ENCODE assay signal across 11 cellular contexts in genomic region chr15:70703483-70703882, GRCh38. TPM values are rescaled to one million over a fixed set of nuclear protein-coding genes. Genes with fewer than 3 reads are reported as not detected.
DNase-seq lines count a peak whose midpoint lies in the region; ATAC-seq and TF ChIP-seq lines count a peak whose summit lies in the region.
"Had no signal": no experiment of that assay in that cellular context is flagged by ENCODE, and none has a peak within 500 bp of the region (broad histone marks: within the 10 kb centered on the region; RNA-seq: fewer than 3 reads in every experiment).

No MANE protein-coding gene starts in this region.

- ATAC-seq in HCT116, result no peak
- peak; percentile 86 for ATAC-seq in left colon
- ATAC-seq: activated CD8-positive, alpha-beta T cell treated with anti-CD3 and anti-CD28 coated beads, Interleukin-2, amount 10 ng/mL, durations not matched to agents 7 days and 5 days; foreskin keratinocyte had no signal

- CTCF ChIA-PET in HCT116 (lab: Charles Lee), result interaction anchor here (2.7 kb wide), 1 partner anchor 19 kb away, joined by 13 read pairs; no protein-coding TSS in a partner anchor

- no peak overlapping the region for H3K27ac ChIP-seq in HCT116 (ENCODE audit: low read depth, low read length)
- peak overlapping the region; percentile 87 for H3K27ac ChIP-seq in subcutaneous abdominal adipose tissue (ENCODE audit: low read depth, low read length)
- H3K27ac ChIP-seq in MM.1S (ENCODE audit: low read length), result no peak overlapping the region
- H3K27ac ChIP-seq in prostate gland, result no peak overlapping the region
- H3K27ac ChIP-seq: foreskin keratinocyte had no signal

- no peak overlapping the region for H3K4me3 ChIP-seq in HCT116 (replicated peaks in 1 of 2; ENCODE audit: low read depth in 1 of 2, low read length in 2 of 2)
- H3K4me3 ChIP-seq in cardiac fibroblast (replicated peaks in 1 of 2; ENCODE audit: low read depth in 2 of 2, low read length in 2 of 2), result no peak overlapping the region
- peak overlapping the region in 1 of 5 donors; percentile 69 for H3K4me3 ChIP-seq in subcutaneous abdominal adipose tissue (ENCODE audit: low read depth in 1 of 5, low read length in 5 of 5)
- H3K4me3 ChIP-seq in MM.1S (ENCODE audit: low read length), result no peak overlapping the region
- H3K4me3 ChIP-seq in prostate gland, result no peak overlapping the region
- H3K4me3 ChIP-seq in lower leg skin (ENCODE audit: low read depth, poor library complexity, severe bottlenecking), result no peak overlapping the region

- H3K4me1 ChIP-seq in HCT116 (ENCODE audit: control insufficient read depth in 1 of 2, insufficient read depth in 2 of 2, low read length in 2 of 2), result peaks cover 11 to 46% of the 10 kb centered on the region in 2 experiments; a peak in 3 of 4 replicates
- H3K4me1 ChIP-seq in subcutaneous abdominal adipose tissue (ENCODE audit: control insufficient read depth in 5 of 5, insufficient read depth in 5 of 5, low read length in 5 of 5), result peaks cover 0 to 43% (median 37%) of the 10 kb centered on the region in 5 donors
- no peaks in the 10 kb centered on the region for H3K4me1 ChIP-seq in MM.1S (ENCODE audit: low read length)
- H3K4me1 ChIP-seq in prostate gland (replicated peaks), result no peaks in the 10 kb centered on the region

- H3K9ac ChIP-seq in HCT116 (ENCODE audit: low read length) (no peak overlapping the region), subcutaneous abdominal adipose tissue (ENCODE audit: low read length in 5 of 5) (no peak overlapping the region), MM.1S (ENCODE audit: low read length) (no peak overlapping the region)

- H3K36me3 ChIP-seq in HCT116 (ENCODE audit: control insufficient read depth in 1 of 2, insufficient read depth in 2 of 2, low read length in 2 of 2) (no peaks in the 10 kb centered on the region), subcutaneous abdominal adipose tissue (ENCODE audit: control insufficient read depth in 5 of 5, insufficient read depth in 5 of 5, low read length in 5 of 5) (no peaks in the 10 kb centered on the region), MM.1S (replicated peaks; ENCODE audit: insufficient read depth, low read length) (no peaks in the 10 kb centered on the region), prostate gland (no peaks in the 10 kb centered on the region)

- BruUV-seq in HCT116 (replicated peaks; lab: Mats Ljungman, UMichigan), result no TSS peak

- no peak for TF ChIP-seq CTCF in HCT116 (IDR thresholded peaks at IDR 0.05 in 2 of 3, conservative IDR thresholded peaks at IDR 0.05 in 1 of 3; ENCODE audit: borderline replicate concordance in 1 of 3, insufficient read depth in 1 of 3, low read depth in 2 of 3, low read length in 2 of 3)
- no peak for TF ChIP-seq CTCF in cardiac fibroblast (IDR thresholded peaks at IDR 0.05; ENCODE audit: low read depth, low read length)
- no peak for TF ChIP-seq CTCF in MM.1S (IDR thresholded peaks at IDR 0.05; ENCODE audit: low read length)
- no peak for TF ChIP-seq CTCF in prostate gland (IDR thresholded peaks at IDR 0.05)
- TF ChIP-seq CTCF in lower leg skin (IDR thresholded peaks at IDR 0.05), result no peak

- H4K20me1 ChIP-seq in HCT116 (ENCODE audit: insufficient read depth) (no peaks in the 10 kb centered on the region), MM.1S (ENCODE audit: insufficient read depth, low read length) (no peaks in the 10 kb centered on the region)

- no peaks in the 10 kb centered on the region for H3F3A ChIP-seq in MM.1S (ENCODE audit: insufficient read depth, low read length)

- peaks cover 3% of the 10 kb centered on the region; the same call in 1 of the 2 replicates for H3K79me2 ChIP-seq in HCT116 (ENCODE audit: insufficient read depth, low read length)
- H3K79me2 ChIP-seq in MM.1S (ENCODE audit: low read length), result no peaks in the 10 kb centered on the region

- H3K4me2 ChIP-seq in HCT116 (ENCODE audit: low read length), result peak overlapping the region; percentile 10; the same call in 1 of the 2 replicates
- H3K4me2 ChIP-seq in MM.1S (ENCODE audit: low read depth, low read length), result no peak overlapping the region

- no peaks in the 10 kb centered on the region for H3K9me2 ChIP-seq in HCT116 (ENCODE audit: insufficient read depth)
- no peaks in the 10 kb centered on the region for H3K9me2 ChIP-seq in MM.1S (replicated peaks; ENCODE audit: insufficient read depth, low read length)

- DNase-seq in HCT116 (ENCODE audit: low read depth, low spot score), result no peak
- peak; percentile 28 to 61 for DNase-seq in cardiac fibroblast (ENCODE audit: low read depth in 2 of 2)
- no peak for DNase-seq in left colon
- no peak for DNase-seq in MM.1S
- no peak for DNase-seq in DMS153 (lab: John Stamatoyannopoulos, UW)
- DNase-seq in prostate gland (ENCODE audit: low spot score), result no peak
- no peak for DNase-seq in lower leg skin (ENCODE audit: low spot score in 2 of 2)
- DNase-seq: activated CD8-positive, alpha-beta T cell treated with anti-CD3 and anti-CD28 coated beads, Interleukin-2, amount 10 ng/mL, durations not matched to agents 7 days and 5 days; foreskin keratinocyte; naive B cell had no signal

- RAD21 ChIA-PET in HCT116 (lab: Charles Lee; ENCODE audit: low non-redundant PET in 1 of 2, low total read pairs in 2 of 2, uncharacterized antibody in 2 of 2, unreplicated experiment in 2 of 2), result no interaction called here

- no peak for TF ChIP-seq RAD21 in HCT116 (IDR thresholded peaks at IDR 0.05; ENCODE audit: low read depth)

- H3K9me3 ChIP-seq in HCT116 (ENCODE audit: control insufficient read depth in 1 of 2, insufficient read depth in 1 of 2, low read depth in 1 of 2, low read length in 2 of 2), result no peaks in the 10 kb centered on the region
- H3K9me3 ChIP-seq in subcutaneous abdominal adipose tissue (ENCODE audit: control insufficient read depth in 5 of 5, low read length in 5 of 5), result peaks cover 0 to 3% (median 0%) of the 10 kb centered on the region in 5 donors
- H3K9me3 ChIP-seq in MM.1S (replicated peaks; ENCODE audit: insufficient read depth, low read length), result no peaks in the 10 kb centered on the region
- H3K9me3 ChIP-seq in prostate gland, result no peaks in the 10 kb centered on the region

- 70% methylated on average over 5 of the region's 5 CpGs for WGBS in prostate gland
- WGBS in lower leg skin, 2 donors, result 69% methylated on average over 5 of the region's 5 CpGs

- intact Hi-C loops in HCT116 (cut with micrococcal nuclease) (no loop called here), left colon (cut with DNase I, micrococcal nuclease) (no loop called here), prostate gland (cut with DNase I) (no loop called here), lower leg skin (cut with DNase I; ENCODE audit: low total_unique reads) (no loop called here)

- H2AFZ ChIP-seq in HCT116 (ENCODE audit: low read depth, low read length, poor library complexity, severe bottlenecking) (no peak overlapping the region), MM.1S (ENCODE audit: low read length) (no peak overlapping the region)

- POLR2A ChIA-PET in HCT116 (lab: Charles Lee), result no interaction called here

- TF ChIP-seq POLR2A in HCT116 (IDR thresholded peaks at IDR 0.05; ENCODE audit: borderline replicate concordance, extremely low read depth, insufficient read depth, insufficient read length), result no peak
- TF ChIP-seq POLR2A in prostate gland (IDR thresholded peaks at IDR 0.05), result no peak
- TF ChIP-seq POLR2A in lower leg skin (IDR thresholded peaks at IDR 0.05), result no peak

- H3K27me3 ChIP-seq in HCT116 (ENCODE audit: insufficient read depth, low read length) (no peaks in the 10 kb centered on the region), subcutaneous abdominal adipose tissue (ENCODE audit: control insufficient read depth in 5 of 5, insufficient read depth in 4 of 5, low read length in 5 of 5) (no peaks in the 10 kb centered on the region), MM.1S (replicated peaks; ENCODE audit: insufficient read depth, low read length) (no peaks in the 10 kb centered on the region), prostate gland (replicated peaks; ENCODE audit: insufficient read depth) (no peaks in the 10 kb centered on the region)
- H3K27me3 ChIP-seq: foreskin keratinocyte had no signal

TF ChIP-seq in HCT116, 20 proteins besides CTCF, POLR2A, EP300 and RAD21:
- TF ChIP-seq FOSL1 (IDR thresholded peaks at IDR 0.05; ENCODE audit: low read depth), result no peak
- TF ChIP-seq, protein P1, sequence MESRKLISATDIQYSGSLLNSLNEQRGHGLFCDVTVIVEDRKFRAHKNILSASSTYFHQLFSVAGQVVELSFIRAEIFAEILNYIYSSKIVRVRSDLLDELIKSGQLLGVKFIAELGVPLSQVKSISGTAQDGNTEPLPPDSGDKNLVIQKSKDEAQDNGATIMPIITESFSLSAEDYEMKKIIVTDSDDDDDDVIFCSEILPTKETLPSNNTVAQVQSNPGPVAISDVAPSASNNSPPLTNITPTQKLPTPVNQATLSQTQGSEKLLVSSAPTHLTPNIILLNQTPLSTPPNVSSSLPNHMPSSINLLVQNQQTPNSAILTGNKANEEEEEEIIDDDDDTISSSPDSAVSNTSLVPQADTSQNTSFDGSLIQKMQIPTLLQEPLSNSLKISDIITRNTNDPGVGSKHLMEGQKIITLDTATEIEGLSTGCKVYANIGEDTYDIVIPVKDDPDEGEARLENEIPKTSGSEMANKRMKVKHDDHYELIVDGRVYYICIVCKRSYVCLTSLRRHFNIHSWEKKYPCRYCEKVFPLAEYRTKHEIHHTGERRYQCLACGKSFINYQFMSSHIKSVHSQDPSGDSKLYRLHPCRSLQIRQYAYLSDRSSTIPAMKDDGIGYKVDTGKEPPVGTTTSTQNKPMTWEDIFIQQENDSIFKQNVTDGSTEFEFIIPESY (IDR thresholded peaks at IDR 0.05; ENCODE audit: extremely low read depth, insufficient replicate concordance, low read length), result no peak
- no peak for TF ChIP-seq SIN3A (IDR thresholded peaks at IDR 0.05; ENCODE audit: low read depth)
- TF ChIP-seq ELF1 (IDR thresholded peaks at IDR 0.05; ENCODE audit: borderline replicate concordance, low read depth), result no peak

RNA-seq across cellular contexts. Expression of gene UACA, which starts 59.9 kb away (rescaled TPM):
- total RNA-seq in HCT116 (2021; ENCODE audit: unreplicated experiment), result 47.4 TPM
- 54.6 and 59.5 TPM in 2 replicates for polyA plus RNA-seq in HCT116 (2012)
- 10 to 100 TPM; 61.1 to 77.1 TPM for total RNA-seq in left colon
- total RNA-seq in prostate gland, result 10 to 100 TPM; 16.3 to 35.2 TPM
- total RNA-seq in lower leg skin, result 10 to 100 TPM; 37.8 to 47.3 (median 42.1) TPM

Comparison
In these comparisons a context has a peak if more than half of its experiments do, and no peak if none do; other contexts are left out.
1. DNase-seq: peak in cardiac fibroblast (2 of 2); none in HCT116 (single experiment), left colon (0 of 2), MM.1S (single experiment), DMS153 (single experiment), prostate gland (single experiment) and lower leg skin (0 of 2).